34 cellular contexts compared by ENCODE assay signal in the genomic region with DNA sequence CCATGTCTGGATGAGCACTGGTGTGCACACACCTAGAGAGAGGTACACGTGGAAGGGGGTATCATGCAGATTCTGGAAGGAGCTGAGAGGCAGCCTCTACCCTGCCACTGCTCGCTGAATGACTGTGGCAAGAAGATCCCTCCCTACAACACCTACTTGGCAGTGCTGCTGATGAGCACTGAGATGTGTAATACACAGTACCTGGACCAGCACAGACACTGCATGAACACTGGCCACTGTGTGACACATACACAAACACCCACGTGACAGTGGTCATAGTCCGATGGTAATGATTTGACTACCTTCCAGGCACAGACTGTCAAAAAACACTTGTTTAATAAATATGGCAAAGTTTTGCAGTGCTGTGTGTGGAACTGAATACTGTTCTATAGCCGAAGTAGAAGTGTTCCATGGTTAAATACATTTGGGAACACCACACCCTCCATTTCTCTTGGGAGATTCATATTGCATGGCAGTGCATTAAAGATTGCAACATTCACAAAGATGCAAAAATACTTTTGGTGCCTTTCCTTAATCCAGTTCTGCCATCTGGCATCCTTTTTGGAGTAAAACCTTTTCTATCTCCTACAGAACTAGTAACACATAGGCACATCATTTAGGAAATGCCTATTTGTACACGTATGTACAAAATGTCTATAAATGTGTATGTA.
"Had no signal": no experiment of that assay in that cellular context is flagged by ENCODE, and none has a peak within 500 bp of the region (broad histone marks: within the 10 kb centered on the region; RNA-seq: fewer than 3 reads in every experiment).

No MANE protein-coding gene starts in this region.

- H3K4me1 ChIP-seq: Peyer's patch had no signal

- H3K9me3 Mint-ChIP-seq: activated B cell treated with CpG ODN at 0.5 μM for 24 hours; activated CD8-positive, alpha-beta T cell treated with anti-CD3 and anti-CD28 coated beads for 36 hours; activated naive CD4-positive, alpha-beta T cell treated with anti-CD3 and anti-CD28 coated beads, Interleukin-2, amount 50 U/mL, for 24 hours; activated T-cell treated with anti-CD3 and anti-CD28 coated beads, Interleukin-2, amount 50 U/mL, for 72 hours; activated T-helper 2 cell treated with anti-CD3 and anti-CD28 coated beads, Interferon-gamma antibody, Interleukin-2, Interleukin-4, amounts not matched to agents 10 μg/mL and 5 μg/mL and 100 μg/mL, durations not matched to agents 14 hours and 24 hours and 36 hours had no signal

- H3K27ac Mint-ChIP-seq: activated B cell treated with CpG ODN at 0.5 μM for 24 hours; activated naive CD4-positive, alpha-beta T cell treated with anti-CD3 and anti-CD28 coated beads, Interleukin-2, amount 50 U/mL, for 24 hours; activated T-helper 2 cell treated with anti-CD3 and anti-CD28 coated beads, Interferon-gamma antibody, Interleukin-2, Interleukin-4, amounts not matched to agents 10 μg/mL and 5 μg/mL and 100 μg/mL, durations not matched to agents 14 hours and 24 hours and 36 hours had no signal

- H3K9me3 ChIP-seq: MG63, Peyer's patch had no signal

- H3K27ac ChIP-seq: brain microvascular endothelial cell, Peyer's patch, VCaP had no signal

- H3K4me3 Mint-ChIP-seq: activated B cell treated with CpG ODN at 0.5 μM for 24 hours; activated CD8-positive, alpha-beta T cell treated with anti-CD3 and anti-CD28 coated beads for 36 hours; activated naive CD4-positive, alpha-beta T cell treated with anti-CD3 and anti-CD28 coated beads, Interleukin-2, amount 50 U/mL, for 24 hours; activated T-cell treated with anti-CD3 and anti-CD28 coated beads, Interleukin-2, amount 50 U/mL, for 72 hours had no signal

- H3K4me3 ChIP-seq: MG63, Peyer's patch had no signal

- H3K27me3 Mint-ChIP-seq: activated B cell treated with CpG ODN at 0.5 μM for 24 hours; activated CD8-positive, alpha-beta T cell treated with anti-CD3 and anti-CD28 coated beads for 36 hours; activated naive CD4-positive, alpha-beta T cell treated with anti-CD3 and anti-CD28 coated beads, Interleukin-2, amount 50 U/mL, for 24 hours had no signal

- ATAC-seq: activated CD8-positive, alpha-beta T cell treated with anti-CD3 and anti-CD28 coated beads for 36 hours; activated T-cell treated with anti-CD3 and anti-CD28 coated beads, Interleukin-2, amount 50 U/mL, for 72 hours; PC-3 had no signal

- DNase-seq: activated B cell treated with CpG ODN at 0.5 μM for 24 hours; activated CD4-positive, alpha-beta T cell treated with anti-CD3 and anti-CD28 coated beads for 48 hours; activated CD4-positive, alpha-beta T cell treated with anti-CD3 and anti-CD28 coated beads, Interleukin-2, amount 50 U/mL, for 4 hours; activated CD4-positive, CD25-positive, alpha-beta regulatory T cell treated with anti-CD3 and anti-CD28 coated beads, Interleukin-2, amount 50 U/mL, for 72 hours; activated CD8-positive, alpha-beta T cell treated with anti-CD3 and anti-CD28 coated beads for 36 hours; activated gamma-delta T cell; activated naive CD4-positive, alpha-beta T cell treated with Interleukin-2 at 50 U/mL for 16 hours; activated T-cell treated with anti-CD3 and anti-CD28 coated beads, Interleukin-2, amount 50 U/mL, for 1 hour; activated T-cell treated with anti-CD3 and anti-CD28 coated beads, Interleukin-2, amount 50 U/mL, for 72 hours; amniotic stem cell; aorta; brain microvascular endothelial cell; central memory CD4-positive, alpha-beta T cell; Kasumi-1; KG1; MG63; NCI-H1048; NCI-H1105 treated with DMSO at 0.1 percent for 48 hours; NCI-H1694; NCI-H1930; NCI-H2081 treated with DMSO at 0.1 percent for 48 hours; NCI-H345; NCI-H524 treated with DMSO at 0.1 percent for 48 hours; NK-92 treated with Interleukin-12 subunit alpha and Interleukin-12 subunit beta, amount 100 ng/mL, for 24 hours; PC-3; Peyer's patch; RPMI8226; SW 1271; T-helper 1 cell; T-helper 2 cell; T-helper 9 cell had no signal

- H3K4me1 Mint-ChIP-seq: activated B cell treated with CpG ODN at 0.5 μM for 24 hours had no signal

- H3K27me3 ChIP-seq: brain microvascular endothelial cell, MG63, Peyer's patch had no signal
